Comparison of ENCODE assay signal across 7 cellular contexts in the genomic region with DNA sequence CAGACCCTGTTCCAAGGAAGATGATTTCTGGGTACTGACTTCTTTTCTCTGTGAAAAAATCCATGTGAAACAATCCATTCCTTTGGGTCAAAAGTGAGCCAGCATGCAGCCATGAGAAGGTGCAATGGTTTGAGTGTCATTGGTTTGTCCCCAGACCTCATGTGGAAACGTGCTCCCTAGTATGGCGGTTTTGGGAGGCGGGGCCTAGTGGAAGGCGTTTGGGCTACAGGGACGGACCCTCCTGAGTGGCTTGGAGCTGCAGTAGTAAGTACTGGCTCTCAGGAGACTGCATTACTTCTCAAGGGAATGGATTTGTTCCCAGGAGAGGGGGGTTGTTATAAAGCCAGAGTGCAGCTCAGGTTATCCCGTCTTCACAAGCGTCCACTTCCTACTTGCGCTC.
"Had no signal": no experiment of that assay in that cellular context is flagged by ENCODE, and none has a peak within 500 bp of the region (broad histone marks: within the 10 kb centered on the region; RNA-seq: fewer than 3 reads in every experiment).

No MANE protein-coding gene starts in this region.

- H3K27ac Mint-ChIP-seq: H9 had no signal

- H3K4me3 Mint-ChIP-seq: H9 had no signal

- DNase-seq: GM23248, GOT3, H9, HCEC 1CT, IMR-90 had no signal

- H3K9ac ChIP-seq: GM23248 had no signal

- H3K4me3 ChIP-seq: GM23248, K562 had no signal

- H3K27ac ChIP-seq: GM23248 had no signal

- H3K9me3 Mint-ChIP-seq: H9 had no signal

- H3K4me1 Mint-ChIP-seq: H9 had no signal

- FAIRE-seq: HTR-8/SVneo, K562 had no signal
